28 cellular contexts compared by ENCODE assay signal in genomic region chr16:4109250-4109736, GRCh38. TPM values are rescaled to one million over a fixed set of nuclear protein-coding genes. Genes with fewer than 3 reads are reported as not detected.
A peak's percentile ranks its signal among the peaks of the same experiment; 100 is the strongest.
DNase-seq lines count a peak whose midpoint lies in the region; ATAC-seq and FAIRE-seq lines count a peak whose summit lies in the region.
"Had no signal": no experiment of that assay in that cellular context is flagged by ENCODE, and none has a peak within 500 bp of the region (broad histone marks: within the 10 kb centered on the region; RNA-seq: fewer than 3 reads in every experiment).

No MANE protein-coding gene starts in this region.

- DNase-seq in amniotic epithelial cell (ENCODE audit: low read depth) = peak; percentile 76
- peak; percentile 48 for DNase-seq in kidney tubule cell (ENCODE audit: low spot score)
- DNase-seq in trophoblast cell = no peak
- no peak for DNase-seq in NCI-H2107 treated with DMSO at 0.1 percent for 48 hours (lab: John Stamatoyannopoulos, UW; ENCODE audit: unreplicated experiment)
- DNase-seq in RCC 7860 (ENCODE audit: low spot score) = no peak
- DNase-seq: activated CD4-positive, alpha-beta T cell treated with anti-CD3 and anti-CD28 coated beads, Interleukin-2, amount 10 ng/mL, durations not matched to agents 24 days and 14 days; activated naive CD8-positive, alpha-beta T cell treated with anti-CD3 and anti-CD28 coated beads, Interleukin-2, amount 50 U/mL, for 24 hours; activated T-cell treated with anti-CD3 and anti-CD28 coated beads, Interleukin-2, amount 50 U/mL, for 4 hours; cerebellar nuclear complex; H9; Kasumi-1; left cardiac atrium; MV-4-11; NCI-H146; NCI-H2171; NCI-H524 treated with DMSO at 0.1 percent for 48 hours; NK-92 treated with Interleukin-12 subunit alpha and Interleukin-12 subunit beta, amount 100 ng/mL, for 24 hours; PC-3; SHP77; stimulated activated naive CD8-positive, alpha-beta T cell treated with anti-CD3 and anti-CD28 coated beads, Interleukin-15, amount 100 ng/mL, for 72 hours; SW 1271; T-helper 9 cell had no signal

- no peak overlapping the region for H3K4ac ChIP-seq in trophoblast cell (ENCODE audit: low read depth, low read length)

- H2BK5ac ChIP-seq in trophoblast cell (ENCODE audit: low read depth, low read length, poor library complexity) = no peak overlapping the region

- H3K14ac ChIP-seq in trophoblast cell (ENCODE audit: low read length) = no peak overlapping the region

- H3K36me3 ChIP-seq in BLaER1 = peaks cover 83% of the 10 kb centered on the region
- peaks cover 3 to 4% of the 10 kb centered on the region in 2 experiments for H3K36me3 ChIP-seq in trophoblast cell (ENCODE audit: control insufficient read depth in 1 of 2, insufficient read depth in 2 of 2, low read length in 2 of 2)

- no peak overlapping the region for H2BK12ac ChIP-seq in trophoblast cell (ENCODE audit: low read length)

- H3K4me3 ChIP-seq in BLaER1 (no peak overlapping the region), trophoblast cell (ENCODE audit: low read depth, low read length) (no peak overlapping the region)

- ATAC-seq in HG03135 (IDR thresholded peaks at IDR 0.05; ENCODE audit: unreplicated experiment) (no peak), HG03196 (IDR thresholded peaks at IDR 0.05; ENCODE audit: unreplicated experiment) (no peak)
- ATAC-seq: activated naive CD8-positive, alpha-beta T cell treated with anti-CD3 and anti-CD28 coated beads, Interleukin-2, amount 50 U/mL, for 24 hours; activated T-cell treated with anti-CD3 and anti-CD28 coated beads, Interleukin-2, amount 50 U/mL, for 4 hours; left cardiac atrium; PC-3; stimulated activated naive CD8-positive, alpha-beta T cell treated with anti-CD3 and anti-CD28 coated beads, Interleukin-15, amount 100 ng/mL, for 72 hours had no signal

- FAIRE-seq in RCC 7860 (lab: Jason Lieb, UNC) = no peak
- FAIRE-seq: A204.1, G401.6 had no signal

- H3K4me1 ChIP-seq in BLaER1 (peaks cover 72% of the 10 kb centered on the region), trophoblast cell (ENCODE audit: control insufficient read depth in 1 of 2, insufficient read depth in 2 of 2, low read length in 2 of 2) (peaks cover 28 to 44% of the 10 kb centered on the region in 2 experiments)

- no CpG with 5 or more reads among the region's 11 CpGs for WGBS in trophoblast cell (ENCODE audit: extremely low coverage, insufficient coverage, insufficient read length)

- peaks cover 2% of the 10 kb centered on the region for H3K79me2 ChIP-seq in trophoblast cell (ENCODE audit: control insufficient read depth, insufficient read depth, low read length, poor library complexity)

- no peak overlapping the region for H4K91ac ChIP-seq in trophoblast cell (ENCODE audit: low read depth, low read length)

- no peak overlapping the region for H2AK5ac ChIP-seq in trophoblast cell (ENCODE audit: low read length)

- H3K9ac ChIP-seq in BLaER1 (0 out of 2 replicates have a peak overlapping the region, but pooled peaks have one; percentile 25), trophoblast cell (ENCODE audit: low read length) (no peak overlapping the region)

- H3K79me1 ChIP-seq in trophoblast cell (ENCODE audit: low read length) = peaks cover 11% of the 10 kb centered on the region

- peak overlapping the region; percentile 98 for H3K4me2 ChIP-seq in BLaER1
- peak overlapping the region; percentile 26 for H3K4me2 ChIP-seq in trophoblast cell (ENCODE audit: low read length)

- H3K27me3 ChIP-seq in BLaER1 (no peaks in the 10 kb centered on the region), trophoblast cell (ENCODE audit: insufficient read depth, low read length) (no peaks in the 10 kb centered on the region)

- H4K20me1 ChIP-seq in BLaER1 = peaks cover 99% of the 10 kb centered on the region

- H4K12ac ChIP-seq in trophoblast cell (ENCODE audit: low read depth, low read length) = no peak overlapping the region

- H4K8ac ChIP-seq in trophoblast cell (ENCODE audit: low read depth, low read length) = no peak overlapping the region

- peaks cover 20% of the 10 kb centered on the region for H3K9me3 ChIP-seq in BLaER1
- peaks cover 2% of the 10 kb centered on the region for H3K9me3 ChIP-seq in trophoblast cell (ENCODE audit: insufficient read depth, low read depth, low read length)

- no peak overlapping the region for H2AFZ ChIP-seq in trophoblast cell (ENCODE audit: insufficient read depth, low read length, poor library complexity)

- H3K27ac ChIP-seq in BLaER1 = no peak overlapping the region
- peak overlapping the region; percentile 29 for H3K27ac ChIP-seq in trophoblast cell (ENCODE audit: low read depth, low read length)
- H3K27ac ChIP-seq: VCaP had no signal

- H3K23ac ChIP-seq in trophoblast cell (ENCODE audit: low read length) = no peak overlapping the region

- no peak overlapping the region for H3K18ac ChIP-seq in trophoblast cell (ENCODE audit: low read length)

- no peak overlapping the region for H2BK120ac ChIP-seq in trophoblast cell (ENCODE audit: insufficient read depth, low read length, poor library complexity)

RNA-seq across cellular contexts. Expression of gene ADCY9, which starts 6.9 kb away (rescaled TPM):
- polyA plus RNA-seq in trophoblast cell (2013) = 9.8 and 10.3 TPM in 2 replicates

Comparison
In these comparisons a context has a peak if more than half of its experiments do, and no peak if none do; other contexts are left out.
1. DNase-seq: peak in amniotic epithelial cell (single experiment) and kidney tubule cell (single experiment); none in trophoblast cell (0 of 2), NCI-H2107 treated with DMSO at 0.1 percent for 48 hours (single experiment) and RCC 7860 (single experiment).